In genomic region chr11:10931761-10932700, GRCh38 we compare ENCODE assay signal across 8 cellular contexts.
DNase-seq lines count a peak whose midpoint lies in the region; ATAC-seq and TF ChIP-seq lines count a peak whose summit lies in the region.

No MANE protein-coding gene starts in this region.

- H2AFZ ChIP-seq in trophoblast cell (ENCODE audit: insufficient read depth, low read length, poor library complexity) = peak overlapping the region; percentile 86

- peak; percentile 47 for DNase-seq in NCI-H82 (lab: John Stamatoyannopoulos, UW)
- DNase-seq in NCI-H82 treated with DMSO at 0.1 percent for 48 hours (lab: John Stamatoyannopoulos, UW; ENCODE audit: unreplicated experiment) = no peak
- DNase-seq in activated CD8-positive, alpha-beta T cell treated with anti-CD3 and anti-CD28 coated beads for 36 hours = no peak
- peak; percentile 18 for DNase-seq in glomerular visceral epithelial cell (ENCODE audit: extremely low spot score)
- DNase-seq in trophoblast cell = peak in 1 of 2 donors; percentile 39
- no peak for DNase-seq in NCI-H446 (lab: John Stamatoyannopoulos, UW)
- DNase-seq in DMS 273 treated with DMSO at 0.1 percent for 48 hours (lab: John Stamatoyannopoulos, UW) = no peak

- H3K9me3 Mint-ChIP-seq in activated CD8-positive, alpha-beta T cell treated with anti-CD3 and anti-CD28 coated beads for 36 hours = no peaks in the 10 kb centered on the region

- peak overlapping the region; percentile 98 for H3K4me2 ChIP-seq in trophoblast cell (ENCODE audit: low read length)

- peak overlapping the region; percentile 75 for H2BK120ac ChIP-seq in trophoblast cell (ENCODE audit: insufficient read depth, low read length, poor library complexity)

- peaks cover 2 to 6% of the 10 kb centered on the region in 2 experiments for H3K4me1 ChIP-seq in trophoblast cell (ENCODE audit: control insufficient read depth in 1 of 2, insufficient read depth in 2 of 2, low read length in 2 of 2)

- H2BK12ac ChIP-seq in trophoblast cell (ENCODE audit: low read length) = no peak overlapping the region

- TF ChIP-seq CTCF in activated CD8-positive, alpha-beta T cell treated with anti-CD3 and anti-CD28 coated beads for 36 hours (IDR thresholded peaks at IDR 0.05) = no peak

- H2BK5ac ChIP-seq in trophoblast cell (ENCODE audit: low read depth, low read length, poor library complexity) = no peak overlapping the region

- H3K4me3 Mint-ChIP-seq in activated CD8-positive, alpha-beta T cell treated with anti-CD3 and anti-CD28 coated beads for 36 hours = peak overlapping the region; percentile 65

- peaks cover 13% of the 10 kb centered on the region for H3K79me1 ChIP-seq in trophoblast cell (ENCODE audit: low read length)

- peaks cover 33% of the 10 kb centered on the region for H3K27me3 Mint-ChIP-seq in activated CD8-positive, alpha-beta T cell treated with anti-CD3 and anti-CD28 coated beads for 36 hours

- no peak overlapping the region for H3K14ac ChIP-seq in trophoblast cell (ENCODE audit: low read length)

- H3K27ac ChIP-seq in trophoblast cell (ENCODE audit: low read depth, low read length) = no peak overlapping the region

- peaks cover 8% of the 10 kb centered on the region for H3K4me1 Mint-ChIP-seq in activated CD8-positive, alpha-beta T cell treated with anti-CD3 and anti-CD28 coated beads for 36 hours (ENCODE audit: low read depth)

- H3K36me3 Mint-ChIP-seq in activated CD8-positive, alpha-beta T cell treated with anti-CD3 and anti-CD28 coated beads for 36 hours (ENCODE audit: low read depth) = no peaks in the 10 kb centered on the region

- no CpG with 5 or more reads among the region's 14 CpGs for WGBS in trophoblast cell (ENCODE audit: extremely low coverage, insufficient coverage, insufficient read length)

- intact Hi-C loops in activated CD8-positive, alpha-beta T cell treated with anti-CD3 and anti-CD28 coated beads for 36 hours (cut with micrococcal nuclease) = loop anchor here (10.0 kb wide), 2 partner anchors 137 to 853 kb away; no protein-coding TSS in a partner anchor

- H3K9ac ChIP-seq in trophoblast cell (ENCODE audit: low read length) = no peak overlapping the region

- peak overlapping the region; percentile 73 for H3K4me3 ChIP-seq in trophoblast cell (ENCODE audit: low read depth, low read length)

- ATAC-seq in activated CD8-positive, alpha-beta T cell treated with anti-CD3 and anti-CD28 coated beads for 36 hours = no peak
- ATAC-seq in GM19324 (IDR thresholded peaks at IDR 0.05; ENCODE audit: low FRiP score, unreplicated experiment) = no peak

- H3K4ac ChIP-seq in trophoblast cell (ENCODE audit: low read depth, low read length) = peak overlapping the region; percentile 2

- H4K8ac ChIP-seq in trophoblast cell (ENCODE audit: low read depth, low read length) = peak overlapping the region; percentile 74

- no peak overlapping the region for H3K27ac Mint-ChIP-seq in activated CD8-positive, alpha-beta T cell treated with anti-CD3 and anti-CD28 coated beads for 36 hours

- H3K9me3 ChIP-seq in trophoblast cell (ENCODE audit: insufficient read depth, low read depth, low read length) = no peaks in the 10 kb centered on the region

- peak overlapping the region; percentile 81 for H4K91ac ChIP-seq in trophoblast cell (ENCODE audit: low read depth, low read length)

- no peak overlapping the region for H3K23ac ChIP-seq in trophoblast cell (ENCODE audit: low read length)

- CTCF ChIA-PET in activated CD8-positive, alpha-beta T cell treated with anti-CD3 and anti-CD28 coated beads for 36 hours (lab: Charles Lee) = interaction anchor here (1.0 to 7.7 kb wide), 11 partner anchors 10 to 140 kb away, joined by 3 to 66 read pairs (median 6); partner anchors contain the start of gene EIF4G2

- peaks cover 1% of the 10 kb centered on the region for H3K79me2 ChIP-seq in trophoblast cell (ENCODE audit: control insufficient read depth, insufficient read depth, low read length, poor library complexity)

- no peaks in the 10 kb centered on the region for H3K27me3 ChIP-seq in trophoblast cell (ENCODE audit: insufficient read depth, low read length)

- H4K12ac ChIP-seq in trophoblast cell (ENCODE audit: low read depth, low read length) = no peak overlapping the region

- no peak overlapping the region for H2AK5ac ChIP-seq in trophoblast cell (ENCODE audit: low read length)

- POLR2A ChIA-PET in activated CD8-positive, alpha-beta T cell treated with anti-CD3 and anti-CD28 coated beads for 36 hours (lab: Charles Lee) = interaction anchor here (0.8 to 2.7 kb wide), 2 partner anchors 75 to 105 kb away, joined by 3 to 9 read pairs; partner anchors contain the start of gene ZBED5

- peak overlapping the region; percentile 16 for H3K18ac ChIP-seq in trophoblast cell (ENCODE audit: low read length)

- no peaks in the 10 kb centered on the region for H3K36me3 ChIP-seq in trophoblast cell (ENCODE audit: control insufficient read depth in 1 of 2, insufficient read depth in 2 of 2, low read length in 2 of 2)

Comparison
In these comparisons a context has a peak if more than half of its experiments do, and no peak if none do; other contexts are left out.
1. DNase-seq: peak in NCI-H82 (single experiment) and glomerular visceral epithelial cell (single experiment); none in NCI-H82 treated with DMSO at 0.1 percent for 48 hours (single experiment), activated CD8-positive, alpha-beta T cell treated with anti-CD3 and anti-CD28 coated beads for 36 hours (single experiment), NCI-H446 (0 of 2) and DMS 273 treated with DMSO at 0.1 percent for 48 hours (single experiment).